Comparison of ENCODE assay signal across 17 cellular contexts in genomic region chr4:3366893-3367775, GRCh38.
DNase-seq lines count a peak whose midpoint lies in the region; ATAC-seq and TF ChIP-seq lines count a peak whose summit lies in the region.
"Had no signal": no experiment of that assay in that cellular context is flagged by ENCODE, and none has a peak within 500 bp of the region (broad histone marks: within the 10 kb centered on the region; RNA-seq: fewer than 3 reads in every experiment).

No MANE protein-coding gene starts in this region.

- no peak overlapping the region for H4K91ac ChIP-seq in IMR-90 (ENCODE audit: insufficient read depth, low read depth, low read length)

- BruUV-seq in IMR-90 (replicated peaks; lab: Mats Ljungman, UMichigan) = no TSS peak

- peak overlapping the region; percentile 27 for H2AFZ ChIP-seq in IMR-90 (replicated peaks; ENCODE audit: low read length, poor library complexity)

- POLR2A ChIA-PET in AG04450 (lab: Yijun Ruan, JAX) (no interaction called here), IMR-90 (lab: Charles Lee; ENCODE audit: unreplicated experiment) (no interaction called here)

- H3K9me1 ChIP-seq in IMR-90 (ENCODE audit: insufficient read depth, low read length) = peaks cover 22% of the 10 kb centered on the region

- in situ Hi-C loops in IMR-90 (cut with MboI; ENCODE audit: low sequenced_read_pairs) = no loop called here

- peaks cover 8% of the 10 kb centered on the region for H3K9me3 Mint-ChIP-seq in stimulated activated memory B cell treated with anti-CD40 and anti-IgM and Interleukin-4, amounts not matched to agents 10 μg/mL and 1 μg/mL and 100 μg/mL, for 72 hours

- TF ChIP-seq RAD21 in IMR-90 (IDR thresholded peaks at IDR 0.05; ENCODE audit: low read length) = no peak

- CTCF ChIA-PET in AG04450 (lab: Charles Lee) = interaction anchor here (1.3 kb wide), 2 partner anchors 11 to 21 kb away, joined by 3 read pairs; no protein-coding TSS in a partner anchor
- CTCF ChIA-PET in IMR-90 (lab: Yijun Ruan, JAX) = no interaction called here

- no peak for DNase-seq in AG04450 (ENCODE audit: low read depth, low spot score)
- DNase-seq in IMR-90 = no peak
- peak; percentile 15 for DNase-seq in epidermal melanocyte (ENCODE audit: insufficient read length, low spot score)
- DNase-seq in mesendoderm = no peak
- no peak for DNase-seq in SKM-1 treated with dmso at 0.1 percent for 144 hours (lab: John Stamatoyannopoulos, UW; ENCODE audit: unreplicated experiment)
- DNase-seq in KG1 (lab: John Stamatoyannopoulos, UW) = no peak
- DNase-seq: activated CD4-positive, alpha-beta T cell treated with anti-CD3 and anti-CD28 coated beads for 4 hours; DMS153; effector CD4-positive, alpha-beta T cell; glutamatergic neuron; NCI-H1417; NCI-H524 treated with DMSO at 0.1 percent for 48 hours; ovary had no signal

- ATAC-seq in IMR-90 (ENCODE audit: low read depth) (no peak), HG02885 (IDR thresholded peaks at IDR 0.05; ENCODE audit: poor library complexity, unreplicated experiment) (no peak)
- ATAC-seq in stimulated activated memory B cell treated with anti-CD40 and anti-IgM and Interleukin-4, amounts not matched to agents 10 μg/mL and 1 μg/mL and 100 μg/mL, for 72 hours = no peak
- ATAC-seq: A549 had no signal

- no peak overlapping the region for H3K14ac ChIP-seq in IMR-90 (replicated peaks; ENCODE audit: low read depth, low read length)

- H3K9me3 ChIP-seq in AG04450 (ENCODE audit: control insufficient read depth, insufficient read depth, low read length) (no peaks in the 10 kb centered on the region; the same call in 1 of the 2 replicates), IMR-90 (ENCODE audit: control insufficient read depth, insufficient read depth, low read length) (no peaks in the 10 kb centered on the region)
- H3K9me3 ChIP-seq: A549, ovary had no signal

- peaks cover 33 to 73% of the 10 kb centered on the region in 2 experiments for H3K79me1 ChIP-seq in IMR-90 (ENCODE audit: low read depth in 1 of 2, low read length in 2 of 2)
- H3K79me1 ChIP-seq in mesendoderm (ENCODE audit: low read length) = peaks cover 2% of the 10 kb centered on the region

- H3K27ac ChIP-seq in AG04450 (ENCODE audit: low read depth, low read length) = no peak overlapping the region
- no peak overlapping the region for H3K27ac ChIP-seq in IMR-90 (ENCODE audit: insufficient read depth, low read length)
- H3K27ac ChIP-seq in mesendoderm (ENCODE audit: low read depth, low read length) = no peak overlapping the region
- H3K27ac ChIP-seq: A549, cardiac muscle cell, ovary had no signal

- H3K4me3 ChIP-seq in AG04450 (ENCODE audit: low read depth, low read length) (no peak overlapping the region), IMR-90 (ENCODE audit: insufficient read depth, low read depth, low read length) (no peak overlapping the region), mesendoderm (ENCODE audit: low read length) (no peak overlapping the region)
- H3K4me3 ChIP-seq: A549, cardiac muscle cell, ovary had no signal

- H2BK15ac ChIP-seq in IMR-90 (ENCODE audit: low read depth, low read length) = no peak overlapping the region
- no peak overlapping the region for H2BK15ac ChIP-seq in mesendoderm (replicated peaks; ENCODE audit: low read depth)

- H3K4me2 ChIP-seq in IMR-90 (ENCODE audit: low read depth, low read length) (no peak overlapping the region), mesendoderm (ENCODE audit: low read length) (no peak overlapping the region)
- H3K4me2 ChIP-seq: A549 had no signal

- no peak overlapping the region for H2BK120ac ChIP-seq in IMR-90 (ENCODE audit: low read depth, low read length)
- no peak overlapping the region for H2BK120ac ChIP-seq in mesendoderm (ENCODE audit: low read depth, low read length)

- no peak overlapping the region for H3K18ac ChIP-seq in IMR-90 (ENCODE audit: low read depth, low read length)
- no peak overlapping the region for H3K18ac ChIP-seq in mesendoderm (ENCODE audit: low read length)

- H3K27me3 ChIP-seq in AG04450 (ENCODE audit: control insufficient read depth, insufficient read depth, low read length) (no peaks in the 10 kb centered on the region), IMR-90 (ENCODE audit: control insufficient read depth, insufficient read depth, low read length) (no peaks in the 10 kb centered on the region), mesendoderm (ENCODE audit: insufficient read depth, low read length, poor library complexity) (no peaks in the 10 kb centered on the region)
- H3K27me3 ChIP-seq: ovary had no signal

- H3K56ac ChIP-seq in IMR-90 (ENCODE audit: extremely low read depth, insufficient read depth, low read length) = no peak overlapping the region
- H3K56ac ChIP-seq in mesendoderm (ENCODE audit: low read length) = peak overlapping the region; percentile 22

- no peak overlapping the region for H3K27ac Mint-ChIP-seq in stimulated activated memory B cell treated with anti-CD40 and anti-IgM and Interleukin-4, amounts not matched to agents 10 μg/mL and 1 μg/mL and 100 μg/mL, for 72 hours

- H2AK9ac ChIP-seq in IMR-90 (replicated peaks; ENCODE audit: low read depth, low read length, poor library complexity) = no peak overlapping the region

- WGBS in IMR-90 (ENCODE audit: extremely low coverage in 2 of 2, insufficient read length in 1 of 2), 2 experiments = 85% methylated on average over 5 of the region's 30 CpGs; no CpG with 5 or more reads in 1 of the 2 experiments
- no CpG with 5 or more reads among the region's 30 CpGs for WGBS in mesendoderm (ENCODE audit: extremely low coverage, insufficient coverage, low lambda C conversion rate)

- H4K5ac ChIP-seq in IMR-90 (ENCODE audit: low read depth, low read length) = no peak overlapping the region
- no peak overlapping the region for H4K5ac ChIP-seq in mesendoderm (ENCODE audit: low read length)

- peaks cover 32% of the 10 kb centered on the region for H3K4me1 Mint-ChIP-seq in stimulated activated memory B cell treated with anti-CD40 and anti-IgM and Interleukin-4, amounts not matched to agents 10 μg/mL and 1 μg/mL and 100 μg/mL, for 72 hours

- H2BK20ac ChIP-seq in IMR-90 (ENCODE audit: low read depth, low read length) = no peak overlapping the region

- no peak overlapping the region for H4K8ac ChIP-seq in IMR-90 (ENCODE audit: low read depth in 2 of 2, low read length in 2 of 2)
- H4K8ac ChIP-seq in mesendoderm (ENCODE audit: low read depth, low read length) = no peak overlapping the region

- TF ChIP-seq CTCF in AG04450 (IDR thresholded peaks at IDR 0.05; ENCODE audit: low read depth, low read length) (0 out of 2 replicates have a peak, but pooled peaks have one; percentile 3), IMR-90 (conservative IDR thresholded peaks at IDR 0.05; ENCODE audit: low read depth, low read length) (no peak)

- peaks cover 49% of the 10 kb centered on the region for H4K20me1 ChIP-seq in IMR-90 (ENCODE audit: insufficient read depth, low read length)

- H3K79me2 ChIP-seq in mesendoderm (ENCODE audit: control insufficient read depth, insufficient read depth, low read length) = peaks cover 2% of the 10 kb centered on the region

- H3K4ac ChIP-seq in IMR-90 (ENCODE audit: low read depth, low read length) = no peak overlapping the region
- H3K4ac ChIP-seq in mesendoderm (ENCODE audit: low read depth, low read length) = no peak overlapping the region

- no peak for TF ChIP-seq POLR2A in IMR-90 (IDR thresholded peaks at IDR 0.05; ENCODE audit: low read depth, low read length)

- no peak overlapping the region for H3K4me3 Mint-ChIP-seq in stimulated activated memory B cell treated with anti-CD40 and anti-IgM and Interleukin-4, amounts not matched to agents 10 μg/mL and 1 μg/mL and 100 μg/mL, for 72 hours

- intact Hi-C loops in IMR-90 (cut with micrococcal nuclease) = no loop called here

- H3K9ac ChIP-seq in IMR-90 (ENCODE audit: low read depth, low read length) (no peak overlapping the region), mesendoderm (ENCODE audit: low read length) (no peak overlapping the region)

- H3K4me1 ChIP-seq in IMR-90 (ENCODE audit: control insufficient read depth, insufficient read depth, low read length) (peaks cover 22% of the 10 kb centered on the region), mesendoderm (ENCODE audit: control insufficient read depth, low read depth, low read length) (peaks cover 15% of the 10 kb centered on the region)
- H3K4me1 ChIP-seq: A549 had no signal

- H2BK5ac ChIP-seq in IMR-90 (ENCODE audit: low read depth, low read length, poor library complexity, severe bottlenecking) (no peak overlapping the region), mesendoderm (ENCODE audit: low read length) (no peak overlapping the region)

- H3K36me3 Mint-ChIP-seq in stimulated activated memory B cell treated with anti-CD40 and anti-IgM and Interleukin-4, amounts not matched to agents 10 μg/mL and 1 μg/mL and 100 μg/mL, for 72 hours = no peaks in the 10 kb centered on the region

- H2AK5ac ChIP-seq in IMR-90 (ENCODE audit: low read depth, low read length) (no peak overlapping the region), mesendoderm (ENCODE audit: low read length) (no peak overlapping the region)

- H3K36me3 ChIP-seq in IMR-90 (ENCODE audit: control insufficient read depth, insufficient read depth, low read length) (no peaks in the 10 kb centered on the region), mesendoderm (ENCODE audit: control insufficient read depth, insufficient read depth, low read length) (no peaks in the 10 kb centered on the region)
- H3K36me3 ChIP-seq: cardiac muscle cell, ovary had no signal

- peaks cover 15% of the 10 kb centered on the region for H3K27me3 Mint-ChIP-seq in stimulated activated memory B cell treated with anti-CD40 and anti-IgM and Interleukin-4, amounts not matched to agents 10 μg/mL and 1 μg/mL and 100 μg/mL, for 72 hours

- no peak overlapping the region for H3K23ac ChIP-seq in IMR-90 (ENCODE audit: low read depth, low read length)
- no peak overlapping the region for H3K23ac ChIP-seq in mesendoderm (ENCODE audit: low read length)

- dilution Hi-C loops in IMR-90 (cut with HindIII; ENCODE audit: low sequenced_read_pairs, unreplicated experiment) = no loop called here

TF ChIP-seq in IMR-90, 13 proteins besides CTCF, POLR2A, EP300 and RAD21 (continues in another document):
- TF ChIP-seq MXI1 (IDR thresholded peaks at IDR 0.05; ENCODE audit: borderline replicate concordance, low read depth, low read length) (no peak), RCOR1 (IDR thresholded peaks at IDR 0.05; ENCODE audit: insufficient replicate concordance, low read length) (no peak), CHD1 (IDR thresholded peaks at IDR 0.05; ENCODE audit: low read depth, low read length) (no peak), CEBPB (IDR thresholded peaks at IDR 0.05; ENCODE audit: low read depth, low read length) (no peak), ELK1 (IDR thresholded peaks at IDR 0.05; ENCODE audit: borderline replicate concordance, low read depth, low read length) (no peak)
